18 cellular contexts compared by ENCODE assay signal in genomic region chr12:108019862-108020261, GRCh38.
DNase-seq lines count a peak whose midpoint lies in the region; ATAC-seq and TF ChIP-seq lines count a peak whose summit lies in the region.
"Had no signal": no experiment of that assay in that cellular context is flagged by ENCODE, and none has a peak within 500 bp of the region (broad histone marks: within the 10 kb centered on the region; RNA-seq: fewer than 3 reads in every experiment).

No MANE protein-coding gene starts in this region.

- H3K36me3 ChIP-seq in endodermal cell (ENCODE audit: control insufficient read depth, insufficient read depth, low read length) (no peaks in the 10 kb centered on the region), neuronal stem cell (replicated peaks in 1 of 2; ENCODE audit: control insufficient read depth in 2 of 2, insufficient read depth in 2 of 2, low read length in 2 of 2) (no peaks in the 10 kb centered on the region), vagina (no peaks in the 10 kb centered on the region)
- H3K36me3 ChIP-seq: BE2C, BLaER1 had no signal

- H3K9me3 ChIP-seq in endodermal cell (ENCODE audit: control insufficient read depth, low read length): no peaks in the 10 kb centered on the region
- no peaks in the 10 kb centered on the region for H3K9me3 ChIP-seq in neuronal stem cell (replicated peaks in 1 of 2; ENCODE audit: control insufficient read depth in 2 of 2, insufficient read depth in 1 of 2, low read depth in 1 of 2, low read length in 2 of 2)
- H3K9me3 ChIP-seq in vagina: no peaks in the 10 kb centered on the region
- peaks cover 3% of the 10 kb centered on the region for H3K9me3 ChIP-seq in CD4-positive, alpha-beta T cell (ENCODE audit: control insufficient read depth, low read length)
- H3K9me3 ChIP-seq: BE2C, BLaER1, Caco-2 had no signal

- H3K27me3 ChIP-seq in endodermal cell (ENCODE audit: control insufficient read depth, insufficient read depth, low read length, poor library complexity, severe bottlenecking) (peaks cover 80% of the 10 kb centered on the region), neuronal stem cell (ENCODE audit: control insufficient read depth in 3 of 3, insufficient read depth in 3 of 3, low read depth in 1 of 3, low read length in 3 of 3) (peaks cover 0 to 4% (median 0%) of the 10 kb centered on the region in 3 experiments), vagina (no peaks in the 10 kb centered on the region)
- peaks cover 4% of the 10 kb centered on the region for H3K27me3 ChIP-seq in CD4-positive, alpha-beta T cell (ENCODE audit: control insufficient read depth, insufficient read depth, low read length)
- H3K27me3 ChIP-seq: BE2C, BLaER1 had no signal

- no peaks in the 10 kb centered on the region for H3K4me1 Mint-ChIP-seq in endodermal cell
- H3K4me1 Mint-ChIP-seq in CD4-positive, alpha-beta T cell (ENCODE audit: low read depth): no peaks in the 10 kb centered on the region
- H3K4me1 Mint-ChIP-seq: CD14-positive monocyte; CD4-positive, CD25-positive, alpha-beta regulatory T cell had no signal

- intact Hi-C loops in vagina (cut with DNase I): no loop called here
- intact Hi-C loops in CD4-positive, alpha-beta T cell (cut with DNase I, micrococcal nuclease): no loop called here

- DNase-seq in endodermal cell: peak; percentile 38
- DNase-seq in neuronal stem cell (ENCODE audit: low spot score): no peak
- peak; percentile 22 to 58 for DNase-seq in vagina (ENCODE audit: extremely low spot score in 2 of 2)
- no peak for DNase-seq in CD4-positive, alpha-beta T cell
- DNase-seq in NCI-H2227 (lab: John Stamatoyannopoulos, UW; ENCODE audit: unreplicated experiment): no peak
- DNase-seq: 8988T; ACHN; BE2C; C1 segment of cervical spinal cord; Caco-2; Calu3; CD4-positive, CD25-positive, alpha-beta regulatory T cell; CD8-positive, alpha-beta T cell; DMS79 treated with DMSO at 0.1 percent for 48 hours; GF-D8 had no signal

- H4K8ac ChIP-seq in neuronal stem cell (ENCODE audit: low read depth, low read length): no peak overlapping the region

- no peak overlapping the region for H2BK5ac ChIP-seq in neuronal stem cell (ENCODE audit: low read length)

- H4K91ac ChIP-seq in neuronal stem cell (ENCODE audit: low read depth, low read length, poor library complexity): no peak overlapping the region

- no peak overlapping the region for H2BK15ac ChIP-seq in neuronal stem cell (ENCODE audit: low read length)

- H2BK12ac ChIP-seq in neuronal stem cell (ENCODE audit: low read length): no peak overlapping the region

- no peak overlapping the region for H3K4ac ChIP-seq in neuronal stem cell (ENCODE audit: low read length)

- H3K9ac ChIP-seq in endodermal cell (ENCODE audit: extremely low read depth, low read length, poor library complexity, severe bottlenecking): no peak overlapping the region
- no peak overlapping the region for H3K9ac ChIP-seq in neuronal stem cell (ENCODE audit: low read depth, low read length, poor library complexity)
- H3K9ac ChIP-seq: BLaER1 had no signal

- peaks cover 30% of the 10 kb centered on the region for H3K27me3 Mint-ChIP-seq in endodermal cell (ENCODE audit: insufficient read depth)
- H3K27me3 Mint-ChIP-seq in CD4-positive, alpha-beta T cell: peaks cover 13% of the 10 kb centered on the region

- no peak overlapping the region for H2BK120ac ChIP-seq in neuronal stem cell (ENCODE audit: low read depth, low read length)

- H3K23ac ChIP-seq in neuronal stem cell (ENCODE audit: low read depth, low read length, poor library complexity): no peak overlapping the region

- no peak overlapping the region for H3K14ac ChIP-seq in neuronal stem cell (ENCODE audit: low read length)

- no peak overlapping the region for H3K27ac Mint-ChIP-seq in endodermal cell
- H3K27ac Mint-ChIP-seq in CD4-positive, alpha-beta T cell: no peak overlapping the region
- H3K27ac Mint-ChIP-seq: CD14-positive monocyte; CD4-positive, CD25-positive, alpha-beta regulatory T cell; CD8-positive, alpha-beta T cell had no signal

- H2AK5ac ChIP-seq in neuronal stem cell (ENCODE audit: low read depth, low read length): no peak overlapping the region

- 82 to 100% methylated on average over 1 to 2 of the region's 2 CpGs for WGBS in endodermal cell (ENCODE audit: insufficient coverage in 1 of 2, insufficient read length in 1 of 2), 2 experiments
- WGBS in neuronal stem cell (ENCODE audit: extremely low coverage in 2 of 2, insufficient read length in 2 of 2, insufficient replicate concordance in 1 of 2), 2 donors: no CpG with 5 or more reads among the region's 2 CpGs

- H3K18ac ChIP-seq in neuronal stem cell (ENCODE audit: low read length): peak overlapping the region; percentile 44

- TF ChIP-seq POLR2A in vagina (IDR thresholded peaks at IDR 0.05): no peak

- H3K4me3 Mint-ChIP-seq in endodermal cell: no peak overlapping the region
- no peak overlapping the region for H3K4me3 Mint-ChIP-seq in CD4-positive, alpha-beta T cell
- H3K4me3 Mint-ChIP-seq: CD14-positive monocyte; CD4-positive, CD25-positive, alpha-beta regulatory T cell; CD8-positive, alpha-beta T cell had no signal

- no peak overlapping the region for H2AFZ ChIP-seq in neuronal stem cell (ENCODE audit: low read length)

- no peak overlapping the region for H3K4me2 ChIP-seq in neuronal stem cell (ENCODE audit: insufficient read depth, low read length, poor library complexity, severe bottlenecking)
- H3K4me2 ChIP-seq: BLaER1 had no signal

- TF ChIP-seq CTCF in endodermal cell (conservative IDR thresholded peaks at IDR 0.05) (no peak), vagina (IDR thresholded peaks at IDR 0.05) (no peak)
- no peak for TF ChIP-seq CTCF in CD4-positive, alpha-beta T cell (IDR thresholded peaks at IDR 0.05)

- no peak overlapping the region for H3K27ac ChIP-seq in endodermal cell (ENCODE audit: low read depth, low read length)
- H3K27ac ChIP-seq in neuronal stem cell (replicated peaks; ENCODE audit: low read length): no peak overlapping the region
- no peak overlapping the region for H3K27ac ChIP-seq in vagina
- H3K27ac ChIP-seq in CD4-positive, alpha-beta T cell (ENCODE audit: low read depth, low read length): no peak overlapping the region
- H3K27ac ChIP-seq: BLaER1 had no signal

- H3K4me3 ChIP-seq in endodermal cell (ENCODE audit: low read length) (no peak overlapping the region), neuronal stem cell (ENCODE audit: low read length in 2 of 2) (no peak overlapping the region), vagina (no peak overlapping the region)
- H3K4me3 ChIP-seq: BLaER1 had no signal

- no peaks in the 10 kb centered on the region for H3K36me3 Mint-ChIP-seq in endodermal cell (ENCODE audit: low read depth)
- no peaks in the 10 kb centered on the region for H3K36me3 Mint-ChIP-seq in CD4-positive, alpha-beta T cell (ENCODE audit: low read depth)
- H3K36me3 Mint-ChIP-seq: CD14-positive monocyte; CD4-positive, CD25-positive, alpha-beta regulatory T cell; CD8-positive, alpha-beta T cell had no signal

- POLR2A ChIA-PET in CD4-positive, alpha-beta T cell (lab: Charles Lee): no interaction called here

- H3K4me1 ChIP-seq in endodermal cell (ENCODE audit: control insufficient read depth, insufficient read depth, low read length) (no peaks in the 10 kb centered on the region), neuronal stem cell (ENCODE audit: control insufficient read depth in 2 of 2, insufficient read depth in 1 of 2, low read depth in 1 of 2, low read length in 2 of 2) (no peaks in the 10 kb centered on the region), vagina (no peaks in the 10 kb centered on the region)
- H3K4me1 ChIP-seq: BE2C, BLaER1 had no signal

- CTCF ChIA-PET in CD4-positive, alpha-beta T cell (lab: Charles Lee): no interaction called here

- ATAC-seq in CD4-positive, alpha-beta T cell (ENCODE audit: poor library complexity): no peak
- no peak for ATAC-seq in HG02759 (IDR thresholded peaks at IDR 0.05; ENCODE audit: unreplicated experiment)
- ATAC-seq: CD8-positive, alpha-beta T cell had no signal

- H3K79me1 ChIP-seq in neuronal stem cell (ENCODE audit: low read depth, low read length): no peaks in the 10 kb centered on the region

- no peaks in the 10 kb centered on the region for H3K9me3 Mint-ChIP-seq in endodermal cell
- H3K9me3 Mint-ChIP-seq in CD4-positive, alpha-beta T cell: no peaks in the 10 kb centered on the region
- H3K9me3 Mint-ChIP-seq: CD8-positive, alpha-beta T cell had no signal

Comparison
In these comparisons a context has a peak if more than half of its experiments do, and no peak if none do; other contexts are left out.
1. DNase-seq: peak in endodermal cell (single experiment) and vagina (2 of 2); none in neuronal stem cell (single experiment), CD4-positive, alpha-beta T cell (0 of 10) and NCI-H2227 (single experiment).